ENCODE assay signal across 24 cellular contexts in the genomic region with DNA sequence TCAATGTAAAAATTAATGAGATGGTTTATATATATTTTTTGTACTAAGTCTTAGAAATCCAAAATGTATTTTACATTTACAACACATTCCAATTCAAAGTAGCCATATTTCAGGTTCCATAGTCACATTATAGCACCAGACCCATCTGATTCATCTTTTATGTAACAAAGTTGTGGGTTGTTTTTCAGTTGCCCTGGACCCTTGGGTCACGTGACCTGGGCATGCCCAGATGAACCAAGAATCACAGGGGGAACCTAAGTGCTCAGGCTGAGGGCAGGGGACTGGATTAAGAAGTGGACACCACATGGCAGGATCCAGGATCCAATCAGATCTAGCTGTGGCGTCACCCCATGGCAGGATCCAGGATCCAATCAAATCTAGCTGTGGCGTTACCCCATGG.
"Had no signal": no experiment of that assay in that cellular context is flagged by ENCODE, and none has a peak within 500 bp of the region (broad histone marks: within the 10 kb centered on the region; RNA-seq: fewer than 3 reads in every experiment).

No MANE protein-coding gene starts in this region.

- H3K9me3 ChIP-seq: right lobe of liver had no signal

- H3K27me3 ChIP-seq: hepatocyte, right lobe of liver, tibial artery had no signal

- ATAC-seq: activated CD4-positive, alpha-beta T cell treated with anti-CD3 and anti-CD28 coated beads for 36 hours; activated T-cell treated with anti-CD3 and anti-CD28 coated beads, Interleukin-2, amount 50 U/mL, for 72 hours; effector memory CD8-positive, alpha-beta T cell; esophagus mucosa; mucosa of descending colon; stimulated activated effector memory CD8-positive, alpha-beta T cell treated with anti-CD3 and anti-CD28 coated beads, Interleukin-12 subunit alpha, Interleukin-12 subunit beta, amount 100 ng/mL, for 72 hours; stimulated activated naive CD8-positive, alpha-beta T cell treated with anti-CD3 and anti-CD28 coated beads, Interleukin-15, amount 100 ng/mL, for 72 hours; T-helper 17 cell had no signal

- H3K4me3 ChIP-seq: hepatocyte, mucosa of descending colon, right lobe of liver, skin epidermis, tibial artery had no signal

- H3K27ac ChIP-seq: hepatocyte, parathyroid adenoma, right lobe of liver, tibial artery had no signal

- DNase-seq: activated B cell treated with CpG ODN at 0.5 μM for 24 hours; activated CD4-positive, alpha-beta T cell treated with anti-CD3 and anti-CD28 coated beads for 36 hours; activated CD4-positive, alpha-beta T cell treated with anti-CD3 and anti-CD28 coated beads, Interleukin-2, amount 50 U/mL, for 4 hours; activated CD8-positive, alpha-beta memory T cell treated with anti-CD3 and anti-CD28 coated beads for 24 hours; activated effector memory CD4-positive, alpha-beta T cell treated with anti-CD3 and anti-CD28 coated beads, Interleukin-2, amount 50 U/mL, for 16 hours; activated T-cell treated with anti-CD3 and anti-CD28 coated beads, Interleukin-2, amount 50 U/mL, for 72 hours; anterior cingulate cortex; central memory CD4-positive, alpha-beta T cell; effector memory CD8-positive, alpha-beta T cell; glutamatergic neuron; mesendoderm; mucosa of descending colon; nephron progenitor cell; nucleus accumbens; right lobe of liver; stimulated activated CD4-positive, alpha-beta T cell treated with anti-CD3 and anti-CD28 coated beads, Interleukin-2, amount 100 ng/mL, for 24 hours; stimulated activated naive CD8-positive, alpha-beta T cell treated with anti-CD3 and anti-CD28 coated beads, Interleukin-15, amount 100 ng/mL, for 72 hours; T-helper 17 cell; tibial artery had no signal

- H3K4me1 ChIP-seq: parathyroid adenoma had no signal

- H3K36me3 ChIP-seq: right lobe of liver, tibial artery had no signal
